8 cellular contexts compared by ENCODE assay signal in the genomic region with DNA sequence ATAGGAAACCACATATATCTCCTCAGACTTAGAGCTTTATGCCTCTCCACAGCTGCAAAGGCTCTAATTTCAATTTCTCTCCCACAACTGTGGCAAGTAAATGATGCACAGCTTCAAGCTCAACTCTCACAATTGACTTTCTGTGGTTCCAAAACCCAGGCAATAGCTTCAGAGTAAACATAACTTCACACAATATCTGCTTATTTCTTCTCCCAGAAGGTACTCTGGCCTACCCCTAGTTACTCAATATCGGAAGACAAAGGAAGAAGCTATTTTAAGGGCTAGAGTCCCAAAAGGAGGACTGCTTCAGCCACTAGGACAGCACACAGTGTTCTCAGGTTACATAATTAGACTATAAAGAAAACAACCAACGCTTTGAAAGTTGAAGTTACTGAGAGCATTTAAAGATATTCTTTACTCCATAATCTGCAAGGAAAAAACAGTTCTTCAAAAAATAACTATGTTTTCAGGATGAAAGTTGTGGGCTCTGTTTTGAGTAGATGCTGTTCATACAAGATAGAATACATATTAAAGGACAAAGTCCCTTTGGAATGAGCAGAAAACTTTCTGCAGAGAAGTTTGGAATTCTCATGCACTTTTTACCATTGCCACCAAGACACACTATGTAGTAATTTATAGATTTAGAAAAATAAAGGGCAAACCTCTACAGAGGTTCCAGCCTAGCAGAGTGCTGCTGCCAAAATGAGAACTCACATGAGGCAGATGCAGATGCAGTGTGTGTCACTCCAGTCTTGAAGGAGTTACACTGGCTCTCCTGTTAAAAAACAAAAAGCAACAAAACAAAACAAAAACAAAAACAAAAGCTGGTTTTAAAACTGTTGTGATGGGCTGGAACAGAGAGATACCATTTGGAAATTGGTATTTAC.
DNase-seq lines count a peak whose midpoint lies in the region; ATAC-seq and TF ChIP-seq lines count a peak whose summit lies in the region.

No MANE protein-coding gene starts in this region.

- H2AFZ ChIP-seq in H9 (ENCODE audit: low read length): no peak overlapping the region

- H3K9me3 Mint-ChIP-seq in H9: peaks cover 0 to 3% of the 10 kb centered on the region in 2 experiments; a peak in 2 of 5 replicates

- peaks cover 21 to 30% of the 10 kb centered on the region in 2 experiments for H3K4me1 Mint-ChIP-seq in H9

- H3K27me3 ChIP-seq in H9 (ENCODE audit: insufficient read depth, low read length) (no peaks in the 10 kb centered on the region), thoracic aorta (replicated peaks; ENCODE audit: insufficient read depth) (no peaks in the 10 kb centered on the region)

- no peak overlapping the region for H3K4me2 ChIP-seq in H9 (ENCODE audit: insufficient read depth, insufficient read length, low read length)

- no CpG with 5 or more reads among the region's 2 CpGs for WGBS in H9 (ENCODE audit: extremely low coverage, insufficient read length, low lambda C conversion rate)

- H2BK15ac ChIP-seq in H9 (ENCODE audit: low read depth, low read length): no peak overlapping the region

- peak overlapping the region; percentile 15 to 55 (median 29); a peak in 3 of 7 replicates for H3K27ac Mint-ChIP-seq in H9

- H2AK5ac ChIP-seq in H9 (ENCODE audit: insufficient read length, low read length): no peak overlapping the region

- no peaks in the 10 kb centered on the region for H3K23me2 ChIP-seq in H9 (ENCODE audit: insufficient read length, low read depth, low read length, poor library complexity, severe bottlenecking)

- no peak overlapping the region for H3K9ac ChIP-seq in H9 (ENCODE audit: extremely low read depth, insufficient read length, low read length)

- no peak overlapping the region for H3K23ac ChIP-seq in H9 (ENCODE audit: insufficient read length, low read depth, low read length)

- H3K4me3 Mint-ChIP-seq in H9: no peak overlapping the region

- H3K56ac ChIP-seq in H9 (ENCODE audit: insufficient read length, low read depth, low read length): no peak overlapping the region

- H2BK5ac ChIP-seq in H9 (ENCODE audit: insufficient read length, low read length): no peak overlapping the region

- H4K20me1 ChIP-seq in H9 (ENCODE audit: control insufficient read depth, insufficient read depth, insufficient read length): no peaks in the 10 kb centered on the region

- H3K36me3 ChIP-seq in thoracic aorta: no peaks in the 10 kb centered on the region

- H3K4me1 ChIP-seq in H9 (ENCODE audit: insufficient read depth, low read length): no peaks in the 10 kb centered on the region
- H3K4me1 ChIP-seq in thoracic aorta (ENCODE audit: control insufficient read depth in 1 of 2, low read depth in 2 of 2): peaks cover 44 to 76% of the 10 kb centered on the region in 2 donors

- no peak overlapping the region for H2BK20ac ChIP-seq in H9 (ENCODE audit: low read depth, low read length, poor library complexity, severe bottlenecking)

- no peak overlapping the region for H4K5ac ChIP-seq in H9 (ENCODE audit: insufficient read length, low read depth, low read length)

- DNase-seq in H9: no peak
- DNase-seq in NB4 (ENCODE audit: low read depth): peak; percentile 43
- DNase-seq in left cardiac atrium: no peak
- DNase-seq in thoracic aorta (ENCODE audit: low spot score): no peak
- DNase-seq in islet precursor cell: no peak
- no peak for DNase-seq in KG1 (lab: John Stamatoyannopoulos, UW)
- DNase-seq in activated CD4-positive, alpha-beta T cell treated with anti-CD3 and anti-CD28 coated beads for 4 hours: no peak

- H3K4me3 ChIP-seq in NB4 (ENCODE audit: low read depth, low read length) (no peak overlapping the region), thoracic aorta (peak overlapping the region; percentile 40)

- peak; percentile 37 for ATAC-seq in GM18508 (IDR thresholded peaks at IDR 0.05; ENCODE audit: insufficient read depth, unreplicated experiment)
- ATAC-seq in left cardiac atrium: peak; percentile 71 to 78
- no peak for ATAC-seq in thoracic aorta (ENCODE audit: insufficient number of reproducible peaks, low FRiP score, low read depth)

- intact Hi-C loops in left cardiac atrium (cut with DNase I): loop anchor here in 1 of 2 donors (5.0 kb wide), 1 partner anchor 131 kb away; no protein-coding TSS in a partner anchor

- H4K91ac ChIP-seq in H9 (ENCODE audit: insufficient read length, low read depth, low read length): no peak overlapping the region

- peaks cover 0 to 4% (median 0%) of the 10 kb centered on the region in 3 experiments; a peak in 1 of 7 replicates for H3K36me3 Mint-ChIP-seq in H9 (ENCODE audit: insufficient read depth in 1 of 3, low read depth in 3 of 3)

- no peaks in the 10 kb centered on the region for H3K27me3 Mint-ChIP-seq in H9 (ENCODE audit: low read depth)

- no peak overlapping the region for H3K14ac ChIP-seq in H9 (ENCODE audit: insufficient read depth, low read length)

- H3K18ac ChIP-seq in H9 (ENCODE audit: insufficient read length, low read depth, low read length): no peak overlapping the region

- no peak for TF ChIP-seq POLR2A in NB4 (IDR thresholded peaks at IDR 0.05; ENCODE audit: extremely low read depth, insufficient read length)

- no peak overlapping the region for H2BK120ac ChIP-seq in H9 (ENCODE audit: low read depth, low read length, poor library complexity, severe bottlenecking)

- no peak overlapping the region for H2BK12ac ChIP-seq in H9 (ENCODE audit: insufficient read length, low read depth, low read length)

- no peaks in the 10 kb centered on the region for H3K79me1 ChIP-seq in H9 (ENCODE audit: insufficient read depth, low read depth, low read length, poor library complexity, severe bottlenecking)

- H3K4ac ChIP-seq in H9 (ENCODE audit: low read depth, low read length): no peak overlapping the region

- no peaks in the 10 kb centered on the region for H3K9me3 ChIP-seq in H9 (ENCODE audit: control insufficient read depth, low read depth, low read length)
- H3K9me3 ChIP-seq in thoracic aorta: no peaks in the 10 kb centered on the region

- H3T11ph ChIP-seq in H9 (ENCODE audit: low read length): no peak overlapping the region

- TF ChIP-seq CTCF in H9 (conservative IDR thresholded peaks at IDR 0.05): no peak
- no peak for TF ChIP-seq CTCF in NB4 (IDR thresholded peaks at IDR 0.05; ENCODE audit: low read depth, low read length)
- no peak for TF ChIP-seq CTCF in thoracic aorta (IDR thresholded peaks at IDR 0.05)

- no peaks in the 10 kb centered on the region for H3K79me2 ChIP-seq in H9 (ENCODE audit: insufficient read depth, low read length)

- H4K8ac ChIP-seq in H9 (replicated peaks; ENCODE audit: insufficient read length, low read depth, low read length): no peak overlapping the region

- H3K27ac ChIP-seq in H9 (ENCODE audit: insufficient read length, low read depth, low read length): no peak overlapping the region
- peak overlapping the region; percentile 59 to 86 for H3K27ac ChIP-seq in thoracic aorta
